In genomic region chr21:42234026-42234425, GRCh38 we compare ENCODE assay signal across 8 cellular contexts. TPM values are rescaled to one million over a fixed set of nuclear protein-coding genes. Genes with fewer than 3 reads are reported as not detected.
DNase-seq lines count a peak whose midpoint lies in the region; ATAC-seq, FAIRE-seq and TF ChIP-seq lines count a peak whose summit lies in the region.

No MANE protein-coding gene starts in this region.

- H3K9me3 ChIP-seq in DND-41 (ENCODE audit: insufficient read depth, low read length, severe bottlenecking) (no peaks in the 10 kb centered on the region), NT2/D1 (ENCODE audit: insufficient read depth, low read length) (no peaks in the 10 kb centered on the region), H1 (ENCODE audit: insufficient read depth in 2 of 2, low read depth in 1 of 2, low read length in 1 of 2) (no peaks in the 10 kb centered on the region), trophoblast cell (ENCODE audit: insufficient read depth, low read depth, low read length) (no peaks in the 10 kb centered on the region)

- peak overlapping the region; percentile 94; the same call in 1 of the 2 replicates for H4K8ac ChIP-seq in H1 (ENCODE audit: extremely low read depth, insufficient read depth, low read length)
- no peak overlapping the region for H4K8ac ChIP-seq in trophoblast cell (ENCODE audit: low read depth, low read length)

- H3K36me3 ChIP-seq in DND-41 (ENCODE audit: insufficient read depth, low read length) (peaks cover 18% of the 10 kb centered on the region; the same call in 1 of the 2 replicates), NT2/D1 (ENCODE audit: insufficient read depth, insufficient read length, low read length) (no peaks in the 10 kb centered on the region), H1 (ENCODE audit: control insufficient read depth in 2 of 4, insufficient read depth in 4 of 4, low read length in 3 of 4) (no peaks in the 10 kb centered on the region), trophoblast cell (ENCODE audit: control insufficient read depth in 1 of 2, insufficient read depth in 2 of 2, low read length in 2 of 2) (no peaks in the 10 kb centered on the region), H7 (replicated peaks; ENCODE audit: control insufficient read depth, insufficient read depth, low read length) (no peaks in the 10 kb centered on the region)

- H4K20me1 ChIP-seq in DND-41 (ENCODE audit: insufficient read depth, low read length) (no peaks in the 10 kb centered on the region), H1 (replicated peaks in 1 of 2; ENCODE audit: control insufficient read depth in 1 of 2, insufficient read depth in 2 of 2, low read length in 2 of 2) (peaks cover 0 to 1% of the 10 kb centered on the region in 2 experiments)

- TF ChIP-seq CTCF in DND-41 (IDR thresholded peaks at IDR 0.05; ENCODE audit: borderline replicate concordance, extremely low read depth, low read length, poor library complexity, severe bottlenecking) (no peak), H1 (IDR thresholded peaks at IDR 0.05; ENCODE audit: control extremely low read depth in 1 of 3, insufficient read depth in 1 of 3, low read depth in 1 of 3, low read length in 3 of 3) (no peak)

- H3K14ac ChIP-seq in H1 (ENCODE audit: insufficient read length) (no peak overlapping the region), trophoblast cell (ENCODE audit: low read length) (no peak overlapping the region)

- no peak overlapping the region for H3K23ac ChIP-seq in H1 (ENCODE audit: insufficient read length)
- H3K23ac ChIP-seq in trophoblast cell (ENCODE audit: low read length) = no peak overlapping the region

- H2BK120ac ChIP-seq in H1 (replicated peaks; ENCODE audit: low read depth, low read length) (no peak overlapping the region), trophoblast cell (ENCODE audit: insufficient read depth, low read length, poor library complexity) (no peak overlapping the region)

- H3K18ac ChIP-seq in H1 (ENCODE audit: extremely low read depth, low read length) = peak overlapping the region; percentile 74
- H3K18ac ChIP-seq in trophoblast cell (ENCODE audit: low read length) = no peak overlapping the region

- H3K27ac ChIP-seq in DND-41 (ENCODE audit: low read length) (peak overlapping the region; percentile 99), H1 (ENCODE audit: low read depth, low read length) (no peak overlapping the region), trophoblast cell (ENCODE audit: low read depth, low read length) (no peak overlapping the region)

- H4K91ac ChIP-seq in H1 (replicated peaks; ENCODE audit: insufficient read length, low read length) = no peak overlapping the region
- H4K91ac ChIP-seq in trophoblast cell (ENCODE audit: low read depth, low read length) = peak overlapping the region; percentile 16

- H3K23me2 ChIP-seq in H1 (ENCODE audit: low read depth, low read length) = peaks cover 5% of the 10 kb centered on the region; the same call in 1 of the 2 replicates

- H3K79me2 ChIP-seq in DND-41 (ENCODE audit: insufficient read depth, low read length) (peaks cover 78% of the 10 kb centered on the region), H1 (ENCODE audit: control insufficient read depth in 1 of 2, insufficient read depth in 2 of 2, low read length in 2 of 2) (no peaks in the 10 kb centered on the region), trophoblast cell (ENCODE audit: control insufficient read depth, insufficient read depth, low read length, poor library complexity) (no peaks in the 10 kb centered on the region)

- TF ChIP-seq EP300 in H1 (IDR thresholded peaks at IDR 0.05; ENCODE audit: borderline replicate concordance in 1 of 2, low read depth in 2 of 2, low read length in 2 of 2) = no peak

- H4K12ac ChIP-seq in trophoblast cell (ENCODE audit: low read depth, low read length) = no peak overlapping the region

- ATAC-seq in DND-41 (ENCODE audit: insufficient read depth, low read depth) = no peak
- ATAC-seq in HG02885 (IDR thresholded peaks at IDR 0.05; ENCODE audit: poor library complexity, unreplicated experiment) = no peak
- no peak for ATAC-seq in activated CD4-positive, CD25-positive, alpha-beta regulatory T cell treated with anti-CD3 and anti-CD28 coated beads, Interleukin-2, amount 50 U/mL, for 24 hours
- ATAC-seq in HG03135 (IDR thresholded peaks at IDR 0.05; ENCODE audit: unreplicated experiment) = no peak

- no peak for TF ChIP-seq POLR2A in H1 (IDR thresholded peaks at IDR 0.05; ENCODE audit: control extremely low read depth in 1 of 2, low read depth in 2 of 2, low read length in 2 of 2)

- CTCF ChIA-PET in H1 (lab: Charles Lee; ENCODE audit: partially characterized antibody) = interaction anchor here (0.6 to 2.3 kb wide), 18 partner anchors 10 to 234 kb away, joined by 3 to 12 read pairs (median 4); partner anchors contain the start of gene ABCG1

- H4K5ac ChIP-seq in H1 (ENCODE audit: insufficient read length, low read depth, low read length) = no peak overlapping the region

- FAIRE-seq in H1 (lab: Jason Lieb, UNC) = no peak

- no peak for TF ChIP-seq RAD21 in H1 (IDR thresholded peaks at IDR 0.05 in 1 of 2, conservative IDR thresholded peaks at IDR 0.05 in 1 of 2; ENCODE audit: low read depth in 2 of 2, low read length in 2 of 2)

- H3K9ac ChIP-seq in DND-41 (ENCODE audit: low read depth, low read length) (peak overlapping the region; percentile 59), NT2/D1 (ENCODE audit: insufficient read length, low read depth) (peak overlapping the region; percentile 65), H1 (replicated peaks in 1 of 4; ENCODE audit: extremely low read depth in 1 of 4, low read depth in 3 of 4, low read length in 3 of 4) (peak overlapping the region in 2 of 4 experiments; percentile 51 to 60; a peak in 3 of 7 replicates), trophoblast cell (ENCODE audit: low read length) (no peak overlapping the region)

- peak overlapping the region; percentile 94 for H2BK12ac ChIP-seq in H1 (ENCODE audit: low read depth, low read length)
- no peak overlapping the region for H2BK12ac ChIP-seq in trophoblast cell (ENCODE audit: low read length)

- no peak overlapping the region for H3K4ac ChIP-seq in H1 (replicated peaks; ENCODE audit: insufficient read length, low read depth, low read length)
- no peak overlapping the region for H3K4ac ChIP-seq in trophoblast cell (ENCODE audit: low read depth, low read length)

- H2BK15ac ChIP-seq in H1 (ENCODE audit: low read length) = no peak overlapping the region; the same call in 1 of the 2 replicates

- H3K56ac ChIP-seq in H1 (replicated peaks; ENCODE audit: insufficient read length, low read depth, low read length) = no peak overlapping the region

- POLR2A ChIA-PET in H1 (lab: Charles Lee; ENCODE audit: partially characterized antibody) = interaction anchor here (1.0 to 2.8 kb wide), 5 partner anchors 9 to 279 kb away, joined by 3 to 18 read pairs (median 4); no protein-coding TSS in a partner anchor

- H2AK5ac ChIP-seq in H1 (ENCODE audit: low read depth, low read length) (no peak overlapping the region), trophoblast cell (ENCODE audit: low read length) (no peak overlapping the region)

- H3K4me1 ChIP-seq in DND-41 (ENCODE audit: insufficient read depth, low read length) (peaks cover 100% of the 10 kb centered on the region), NT2/D1 (ENCODE audit: insufficient read depth, insufficient read length) (peaks cover 8% of the 10 kb centered on the region), H1 (replicated peaks in 1 of 4; ENCODE audit: control insufficient read depth in 3 of 4, insufficient read depth in 4 of 4, low read length in 3 of 4) (peaks cover 7 to 21% (median 13%) of the 10 kb centered on the region in 4 experiments), trophoblast cell (ENCODE audit: control insufficient read depth in 1 of 2, insufficient read depth in 2 of 2, low read length in 2 of 2) (peaks cover 16 to 17% of the 10 kb centered on the region in 2 experiments)

- no peak overlapping the region for H2BK20ac ChIP-seq in H1 (ENCODE audit: low read length)

- H3K27me3 ChIP-seq in DND-41 (ENCODE audit: insufficient read depth, low read length, poor library complexity) = no peaks in the 10 kb centered on the region
- peaks cover 54% of the 10 kb centered on the region for H3K27me3 ChIP-seq in NT2/D1 (ENCODE audit: insufficient read depth, insufficient read length)
- H3K27me3 ChIP-seq in H1 (replicated peaks in 1 of 4; ENCODE audit: control insufficient read depth in 3 of 4, extremely low read depth in 1 of 4, insufficient read depth in 3 of 4, low read length in 3 of 4) = peaks cover 0 to 24% (median 20%) of the 10 kb centered on the region in 4 experiments; a peak in 6 of 7 replicates
- no peaks in the 10 kb centered on the region for H3K27me3 ChIP-seq in trophoblast cell (ENCODE audit: insufficient read depth, low read length)
- peaks cover 30% of the 10 kb centered on the region for H3K27me3 ChIP-seq in H7 (ENCODE audit: control insufficient read depth, insufficient read depth, low read length)

- H2BK5ac ChIP-seq in H1 (ENCODE audit: low read depth, low read length) (no peak overlapping the region), trophoblast cell (ENCODE audit: low read depth, low read length, poor library complexity) (no peak overlapping the region)

- H3K79me1 ChIP-seq in H1 (ENCODE audit: low read depth, low read length) = no peaks in the 10 kb centered on the region
- H3K79me1 ChIP-seq in trophoblast cell (ENCODE audit: low read length) = peaks cover 3% of the 10 kb centered on the region

- H3K4me3 ChIP-seq in DND-41 (ENCODE audit: low read depth in 1 of 2, low read length in 2 of 2) = peak overlapping the region in 1 of 2 experiments; percentile 43; a peak in 1 of 4 replicates
- H3K4me3 ChIP-seq in NT2/D1 (ENCODE audit: insufficient read length, low read depth) = peak overlapping the region; percentile 40
- H3K4me3 ChIP-seq in H1 (ENCODE audit: extremely low read depth in 1 of 4, insufficient read depth in 2 of 4, low read depth in 3 of 4, low read length in 4 of 4) = peak overlapping the region in 1 of 4 experiments; percentile 60; a peak in 2 of 8 replicates
- H3K4me3 ChIP-seq in trophoblast cell (ENCODE audit: low read depth, low read length) = peak overlapping the region; percentile 3
- no peak overlapping the region for H3K4me3 ChIP-seq in H7 (ENCODE audit: insufficient read depth, low read depth, low read length)

- H3K4me2 ChIP-seq in DND-41 (ENCODE audit: insufficient read depth, low read length) (peak overlapping the region; percentile 62), H1 (ENCODE audit: insufficient read depth in 1 of 2, low read depth in 2 of 2, low read length in 2 of 2) (peak overlapping the region; percentile 59 to 94), trophoblast cell (ENCODE audit: low read length) (peak overlapping the region; percentile 71)

- DNase-seq in DND-41 (no peak), NT2/D1 (ENCODE audit: low read depth, low spot score) (no peak), H1 (ENCODE audit: low read depth in 1 of 2, low spot score in 2 of 2) (no peak), trophoblast cell (no peak), H7 (no peak)

- H2AFZ ChIP-seq in DND-41 (ENCODE audit: low read depth, low read length) (no peak overlapping the region), H1 (ENCODE audit: low read length) (no peak overlapping the region), trophoblast cell (ENCODE audit: insufficient read depth, low read length, poor library complexity) (peak overlapping the region; percentile 23)

- 55% methylated on average over 8 of the region's 8 CpGs; no CpG with 5 or more reads in 1 of the 2 experiments for WGBS in H1 (ENCODE audit: extremely low coverage in 1 of 2, insufficient coverage in 1 of 2, insufficient read length in 1 of 2, insufficient replicate concordance in 2 of 2, low coverage in 1 of 2, low lambda C conversion rate in 2 of 2, missing lambda C conversion rate in 1 of 2), 2 experiments
- WGBS in trophoblast cell (ENCODE audit: extremely low coverage, insufficient coverage, insufficient read length) = 100% methylated on average over 1 of the region's 8 CpGs

RNA-seq across cellular contexts. Expression of gene ABCG1, which starts 15.1 kb away (rescaled TPM):
- 4.0 TPM in 2 replicates for total RNA-seq in H1 (2021; fragmentation: NEBNext Ultra II Directional; extraction: Animal tissue kit (Norgen Biotek cat#: 25700))
- polyA plus RNA-seq in H1 (2011; rRNA removed) = 2.1 and 3.8 TPM in 2 replicates
- polyA plus RNA-seq in H1 (2011; cell fraction: cytosol; rRNA removed) = 2.6 TPM
- 5.8 TPM for polyA plus RNA-seq in H1 (2011; cell fraction: nucleus; rRNA removed)
- polyA plus RNA-seq in H1 (2012, experiment 1 of 2) = 1.7 to 2.7 TPM (median 2.3 TPM) in 4 replicates
- 2.4 TPM for polyA plus RNA-seq in H1 (2012, experiment 2 of 2)
- 1.4 TPM for polyA plus RNA-seq in H1 (2013, experiment 1 of 2)
- polyA plus RNA-seq in H1 (2013, experiment 2 of 2) = 1.3 TPM
- 3.7 and 4.0 TPM in 2 replicates for polyA minus RNA-seq in H1 (2011; rRNA and poly(A)+ RNA removed)
- polyA minus RNA-seq in H1 (2011; cell fraction: cytosol; rRNA and poly(A)+ RNA removed) = 2.9 TPM
- 3.6 TPM for polyA minus RNA-seq in H1 (2011; cell fraction: nucleus; rRNA and poly(A)+ RNA removed)
- polyA plus RNA-seq in trophoblast cell (2013) = 0.70 and 0.99 TPM in 2 replicates
- 0.07 and 0.92 TPM in 2 replicates for total RNA-seq in H7 (2014; rRNA removed; shearing (Covaris generic))
